In the genomic region with DNA sequence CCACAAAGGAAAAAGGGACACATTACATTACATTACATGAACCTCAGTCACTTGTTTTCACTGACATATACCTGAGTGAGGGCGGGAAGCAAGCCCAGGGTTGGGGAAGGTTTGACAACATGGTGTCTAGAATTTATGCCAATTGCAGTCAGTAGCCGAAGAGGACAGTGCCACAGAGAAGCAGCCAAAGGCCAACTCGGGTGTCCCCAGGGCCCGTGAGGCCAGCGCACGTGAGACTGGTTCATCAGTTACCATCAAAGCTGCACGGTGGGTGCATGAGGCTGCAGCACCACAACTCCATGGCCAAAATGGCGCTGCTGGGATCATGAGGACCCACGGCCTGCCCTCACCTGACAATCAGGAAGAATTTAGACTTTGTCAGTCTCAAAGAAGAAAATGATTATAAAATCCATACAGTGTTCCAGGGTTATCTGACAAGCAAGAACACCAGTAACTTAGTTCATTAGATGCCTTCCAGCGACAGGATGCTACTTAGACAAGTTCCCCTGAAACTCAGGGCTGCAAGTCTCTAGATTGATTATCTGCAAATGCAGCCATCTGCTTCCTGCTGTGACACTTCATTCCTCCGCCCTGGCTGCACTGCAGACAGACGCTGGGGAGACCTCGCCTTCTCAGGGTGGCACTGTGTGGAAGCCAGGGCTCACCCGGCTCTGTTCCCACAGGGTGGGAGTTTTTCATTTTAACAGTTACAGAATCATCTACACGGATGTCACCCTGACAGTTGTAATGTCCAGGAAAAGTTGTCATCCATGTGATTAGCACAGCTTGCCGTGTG, we compare ENCODE assay signal across 19 cellular contexts. TPM values are rescaled to one million over a fixed set of nuclear protein-coding genes. Genes with fewer than 3 reads are reported as not detected.
"Had no signal": no experiment of that assay in that cellular context is flagged by ENCODE, and none has a peak within 500 bp of the region (broad histone marks: within the 10 kb centered on the region; RNA-seq: fewer than 3 reads in every experiment).

No MANE protein-coding gene starts in this region.

RNA-seq across cellular contexts. Expression of gene UNC93A, which starts 12.8 kb away (rescaled TPM):
- total RNA-seq: activated CD4-positive, alpha-beta memory T cell treated with anti-CD3 and anti-CD28 coated beads, Interleukin-2, amount 10 ng/mL, durations not matched to agents 7 days and 5 days; activated CD4-positive, alpha-beta T cell treated with anti-CD3 and anti-CD28 coated beads, Interleukin-2, amount 10 ng/mL, durations not matched to agents 7 days and 5 days; activated naive CD8-positive, alpha-beta T cell treated with anti-CD3 and anti-CD28 coated beads, Interleukin-2, amount 10 ng/mL, durations not matched to agents 7 days and 5 days; ascending aorta; cardiac septum; chondrocyte; esophagus muscularis mucosa; foreskin keratinocyte; heart right ventricle; left ventricle myocardium superior; lung microvascular endothelial cell; natural killer cell; osteocyte; posterior vena cava; skeletal muscle tissue; T-helper 17 cell; transverse colon had no signal
- polyA plus RNA-seq: foreskin keratinocyte, heart right ventricle had no signal

RNA-seq across cellular contexts. Expression of gene TTLL2, which starts 46.5 kb away (rescaled TPM):
- total RNA-seq: activated CD4-positive, alpha-beta memory T cell treated with anti-CD3 and anti-CD28 coated beads, Interleukin-2, amount 10 ng/mL, durations not matched to agents 7 days and 5 days; activated CD4-positive, alpha-beta T cell treated with anti-CD3 and anti-CD28 coated beads, Interleukin-2, amount 10 ng/mL, durations not matched to agents 7 days and 5 days; activated naive CD8-positive, alpha-beta T cell treated with anti-CD3 and anti-CD28 coated beads, Interleukin-2, amount 10 ng/mL, durations not matched to agents 7 days and 5 days; ascending aorta; cardiac septum; chondrocyte; esophagus muscularis mucosa; foreskin keratinocyte; heart right ventricle; left ventricle myocardium superior; lung microvascular endothelial cell; natural killer cell; osteocyte; posterior vena cava; right lobe of liver; skeletal muscle tissue; T-helper 17 cell; transverse colon; uterus had no signal
- polyA plus RNA-seq: foreskin keratinocyte, heart right ventricle had no signal
